Comparison of ENCODE assay signal across 20 cellular contexts in genomic region chr10:127735723-127736221, GRCh38. TPM values are rescaled to one million over a fixed set of nuclear protein-coding genes. Genes with fewer than 3 reads are reported as not detected.
"Had no signal": no experiment of that assay in that cellular context is flagged by ENCODE, and none has a peak within 500 bp of the region (broad histone marks: within the 10 kb centered on the region; RNA-seq: fewer than 3 reads in every experiment).

No MANE protein-coding gene starts in this region.

- H3K4me3 Mint-ChIP-seq: activated CD8-positive, alpha-beta T cell treated with anti-CD3 and anti-CD28 coated beads, Interleukin-2, amount 10 ng/mL, durations not matched to agents 7 days and 5 days; activated naive CD8-positive, alpha-beta T cell; natural killer cell; T-helper 17 cell had no signal

- DNase-seq: activated CD4-positive, alpha-beta T cell treated with anti-CD3 and anti-CD28 coated beads for 48 hours; activated CD8-positive, alpha-beta memory T cell treated with anti-CD3 and anti-CD28 coated beads, Interleukin-2, amount 50 U/mL, for 48 hours; activated CD8-positive, alpha-beta T cell treated with anti-CD3 and anti-CD28 coated beads, Interleukin-2, amount 10 ng/mL, durations not matched to agents 7 days and 5 days; activated gamma-delta T cell treated with Interleukin-2 at 50 U/mL for 16 hours; amniotic stem cell; caudate nucleus; colonic mucosa; esophagus squamous epithelium; mesendoderm; natural killer cell; ovary; stimulated activated CD4-positive, alpha-beta T cell treated with anti-CD3 and anti-CD28 coated beads, Interleukin-1b, Interleukin-23, amount 100 ng/mL, for 48 hours; T-helper 17 cell; tibial artery; uterus had no signal

- H3K4me1 ChIP-seq: colonic mucosa, uterus had no signal

- H3K9me3 ChIP-seq: colonic mucosa, esophagus squamous epithelium, ovary, tibial artery, uterus had no signal

- ATAC-seq: activated CD8-positive, alpha-beta T cell treated with anti-CD3 and anti-CD28 coated beads, Interleukin-2, amount 10 ng/mL, durations not matched to agents 7 days and 5 days; natural killer cell; T-helper 17 cell had no signal

- H3K27ac Mint-ChIP-seq: activated CD8-positive, alpha-beta T cell treated with anti-CD3 and anti-CD28 coated beads, Interleukin-2, amount 10 ng/mL, durations not matched to agents 7 days and 5 days; activated naive CD8-positive, alpha-beta T cell; natural killer cell; T-helper 17 cell had no signal

- H3K27ac ChIP-seq: colonic mucosa, ovary, tibial artery, uterus had no signal

- H3K4me1 Mint-ChIP-seq: natural killer cell, T-helper 17 cell had no signal

- H3K36me3 ChIP-seq: colonic mucosa, esophagus squamous epithelium, ovary, tibial artery, uterus had no signal

- H3K36me3 Mint-ChIP-seq: activated naive CD8-positive, alpha-beta T cell; natural killer cell had no signal

- FAIRE-seq: keratinocyte had no signal

- H3K4me3 ChIP-seq: colonic mucosa, ovary, tibial artery, uterus had no signal

RNA-seq across cellular contexts. Expression of gene FOXI2, which starts 1.2 kb away (rescaled TPM):
- total RNA-seq: activated CD8-positive, alpha-beta T cell treated with anti-CD3 and anti-CD28 coated beads, Interleukin-2, amount 10 ng/mL, durations not matched to agents 7 days and 5 days; fibroblast of villous mesenchyme; glomerular endothelial cell; natural killer cell; renal cortical epithelial cell; T-helper 17 cell had no signal
- polyA plus RNA-seq: keratinocyte had no signal
